19 cellular contexts compared by ENCODE assay signal in genomic region chrX:41026326-41027136, GRCh38. TPM values are rescaled to one million over a fixed set of nuclear protein-coding genes. Genes with fewer than 3 reads are reported as not detected.
DNase-seq lines count a peak whose midpoint lies in the region; ATAC-seq, FAIRE-seq and TF ChIP-seq lines count a peak whose summit lies in the region.
"Had no signal": no experiment of that assay in that cellular context is flagged by ENCODE, and none has a peak within 500 bp of the region (broad histone marks: within the 10 kb centered on the region; RNA-seq: fewer than 3 reads in every experiment).

No MANE protein-coding gene starts in this region.

- H2BK15ac ChIP-seq in H1 (ENCODE audit: low read length): no peak overlapping the region

- H3K14ac ChIP-seq in H1 (ENCODE audit: insufficient read length): no peak overlapping the region

- no peak overlapping the region for H3K4me3 ChIP-seq in liver (ENCODE audit: low read depth in 1 of 3, low read length in 3 of 3)
- H3K4me3 ChIP-seq in HepG2 (replicated peaks in 1 of 3; ENCODE audit: insufficient read depth in 1 of 3, low read depth in 2 of 3, low read length in 3 of 3): no peak overlapping the region
- peak overlapping the region in 2 of 4 experiments; percentile 28 to 47; a peak in 2 of 8 replicates for H3K4me3 ChIP-seq in H1 (ENCODE audit: extremely low read depth in 1 of 4, insufficient read depth in 2 of 4, low read depth in 3 of 4, low read length in 4 of 4)
- peak overlapping the region in 1 of 2 donors; percentile 26 for H3K4me3 ChIP-seq in mucosa of rectum (ENCODE audit: low read length in 2 of 2)
- no peak overlapping the region for H3K4me3 ChIP-seq in uterus
- H3K4me3 ChIP-seq in upper lobe of right lung: no peak overlapping the region
- no peak overlapping the region for H3K4me3 ChIP-seq in esophagus muscularis mucosa
- H3K4me3 ChIP-seq in dorsolateral prefrontal cortex: no peak overlapping the region
- H3K4me3 ChIP-seq: left ventricle myocardium inferior, PC-9 had no signal

- BruUV-seq in HepG2 (replicated peaks; lab: Mats Ljungman, UMichigan): no TSS peak

- peak overlapping the region; percentile 85; the same call in 1 of the 2 replicates for H2BK5ac ChIP-seq in H1 (ENCODE audit: low read depth, low read length)

- H3K9me3 ChIP-seq in liver (ENCODE audit: control insufficient read depth in 4 of 4, low read length in 3 of 4) (no peaks in the 10 kb centered on the region), HepG2 (ENCODE audit: low read length) (no peaks in the 10 kb centered on the region), H1 (ENCODE audit: insufficient read depth in 2 of 2, low read depth in 1 of 2, low read length in 1 of 2) (no peaks in the 10 kb centered on the region), mucosa of rectum (ENCODE audit: control insufficient read depth in 2 of 2, low read length in 2 of 2) (no peaks in the 10 kb centered on the region), uterus (no peaks in the 10 kb centered on the region), upper lobe of right lung (no peaks in the 10 kb centered on the region), esophagus muscularis mucosa (no peaks in the 10 kb centered on the region)
- H3K9me3 ChIP-seq: left ventricle myocardium inferior had no signal

- H3K4me1 ChIP-seq in liver (ENCODE audit: control insufficient read depth in 4 of 4, insufficient read depth in 4 of 4, low read length in 3 of 4) (peaks cover 0 to 8% (median 5%) of the 10 kb centered on the region in 4 donors), HepG2 (ENCODE audit: insufficient read depth, low read length) (peaks cover 63% of the 10 kb centered on the region), H1 (replicated peaks in 1 of 4; ENCODE audit: control insufficient read depth in 3 of 4, insufficient read depth in 4 of 4, low read length in 3 of 4) (peaks cover 0 to 13% (median 3%) of the 10 kb centered on the region in 4 experiments; a peak in 4 of 7 replicates), mucosa of rectum (ENCODE audit: control insufficient read depth in 2 of 2, insufficient read depth in 2 of 2, low read length in 2 of 2) (peaks cover 5 to 14% of the 10 kb centered on the region in 2 donors), uterus (no peaks in the 10 kb centered on the region), upper lobe of right lung (no peaks in the 10 kb centered on the region), esophagus muscularis mucosa (peaks cover 0 to 16% (median 12%) of the 10 kb centered on the region in 4 donors)
- H3K4me1 ChIP-seq: left ventricle myocardium inferior had no signal

- POLR2A ChIA-PET in HepG2 (lab: Yijun Ruan, JAX): interaction anchor here (1.6 kb wide), 1 partner anchor 25 kb away, joined by 5 read pairs; no protein-coding TSS in a partner anchor
- POLR2A ChIA-PET in H1 (lab: Charles Lee; ENCODE audit: partially characterized antibody): interaction anchor here (0.7 to 4.3 kb wide), 11 partner anchors 9 to 307 kb away, joined by 3 to 19 read pairs (median 3); partner anchors contain the start of genes DDX3X and USP9X

- TF ChIP-seq POLR2A in HepG2 (IDR thresholded peaks at IDR 0.05; ENCODE audit: insufficient read depth in 1 of 2, low read depth in 2 of 2, low read length in 2 of 2): no peak
- TF ChIP-seq POLR2A in H1 (IDR thresholded peaks at IDR 0.05; ENCODE audit: control extremely low read depth in 1 of 2, low read depth in 2 of 2, low read length in 2 of 2): no peak
- TF ChIP-seq POLR2A in uterus (IDR thresholded peaks at IDR 0.05): no peak
- no peak for TF ChIP-seq POLR2A in esophagus muscularis mucosa (IDR thresholded peaks at IDR 0.05; ENCODE audit: low read depth)

- H3K56ac ChIP-seq in H1 (replicated peaks; ENCODE audit: insufficient read length, low read depth, low read length): peak overlapping the region; percentile 46

- H3K4ac ChIP-seq in H1 (replicated peaks; ENCODE audit: insufficient read length, low read depth, low read length): no peak overlapping the region

- H3K36me3 ChIP-seq in liver (ENCODE audit: control insufficient read depth in 4 of 4, insufficient read depth in 3 of 4, low read depth in 1 of 4, low read length in 3 of 4): no peaks in the 10 kb centered on the region
- no peaks in the 10 kb centered on the region for H3K36me3 ChIP-seq in HepG2 (replicated peaks in 1 of 2; ENCODE audit: control insufficient read depth in 1 of 2, insufficient read depth in 2 of 2, low read length in 2 of 2)
- H3K36me3 ChIP-seq in H1 (ENCODE audit: control insufficient read depth in 2 of 4, insufficient read depth in 4 of 4, low read length in 3 of 4): no peaks in the 10 kb centered on the region; a peak in 1 of 8 replicates
- H3K36me3 ChIP-seq in mucosa of rectum (ENCODE audit: control insufficient read depth in 2 of 2, insufficient read depth in 2 of 2, low read length in 2 of 2): no peaks in the 10 kb centered on the region
- H3K36me3 ChIP-seq in uterus: no peaks in the 10 kb centered on the region
- H3K36me3 ChIP-seq in upper lobe of right lung: no peaks in the 10 kb centered on the region
- no peaks in the 10 kb centered on the region for H3K36me3 ChIP-seq in esophagus muscularis mucosa
- H3K36me3 ChIP-seq: left ventricle myocardium inferior had no signal

- FAIRE-seq in HepG2 (lab: Jason Lieb, UNC): no peak
- no peak for FAIRE-seq in H1 (lab: Jason Lieb, UNC)

- no peak overlapping the region; the same call in 1 of the 2 replicates for H3K18ac ChIP-seq in H1 (ENCODE audit: extremely low read depth, low read length)

- H3K23ac ChIP-seq in H1 (ENCODE audit: insufficient read length): no peak overlapping the region

- H3K4me2 ChIP-seq in HepG2 (ENCODE audit: low read depth, low read length) (no peak overlapping the region), H1 (ENCODE audit: insufficient read depth in 1 of 2, low read depth in 2 of 2, low read length in 2 of 2) (peak overlapping the region; percentile 38 to 64)
- H3K4me2 ChIP-seq: PC-9 had no signal

- TF ChIP-seq EP300 in HepG2 (IDR thresholded peaks at IDR 0.05; ENCODE audit: low read depth in 2 of 2, low read length in 2 of 2) (no peak), HepG2 (CRISPR knock-in tag; IDR thresholded peaks at IDR 0.05; ENCODE audit: borderline replicate concordance) (no peak), H1 (IDR thresholded peaks at IDR 0.05; ENCODE audit: borderline replicate concordance in 1 of 2, low read depth in 2 of 2, low read length in 2 of 2) (no peak), esophagus muscularis mucosa (IDR thresholded peaks at IDR 0.05) (no peak)

- no peaks in the 10 kb centered on the region for H3K79me2 ChIP-seq in HepG2 (ENCODE audit: insufficient read depth, low read length)
- H3K79me2 ChIP-seq in H1 (ENCODE audit: control insufficient read depth in 1 of 2, insufficient read depth in 2 of 2, low read length in 2 of 2): peaks cover 0 to 9% of the 10 kb centered on the region in 2 experiments; a peak in 2 of 4 replicates

- peak overlapping the region; percentile 32; the same call in 1 of the 2 replicates for H2BK20ac ChIP-seq in H1 (ENCODE audit: low read length)

- WGBS in liver: 53% methylated on average over 10 of the region's 10 CpGs
- 93% methylated on average over 10 of the region's 10 CpGs for whole genome bisulfite sequencing in HepG2 (ENCODE audit: low lambda C conversion rate)
- 1% methylated on average over 10 of the region's 10 CpGs; no CpG with 5 or more reads in 1 of the 2 experiments for WGBS in H1 (ENCODE audit: extremely low coverage in 1 of 2, insufficient coverage in 1 of 2, insufficient read length in 1 of 2, insufficient replicate concordance in 2 of 2, low coverage in 1 of 2, low lambda C conversion rate in 2 of 2, missing lambda C conversion rate in 1 of 2), 2 experiments
- WGBS in esophagus muscularis mucosa: 42% methylated on average over 10 of the region's 10 CpGs

- peak overlapping the region; percentile 74 for H4K91ac ChIP-seq in H1 (replicated peaks; ENCODE audit: insufficient read length, low read length)

- no peak overlapping the region for H4K8ac ChIP-seq in H1 (ENCODE audit: extremely low read depth, insufficient read depth, low read length)

- H2BK12ac ChIP-seq in H1 (ENCODE audit: low read depth, low read length): no peak overlapping the region

- H3K23me2 ChIP-seq in H1 (ENCODE audit: low read depth, low read length): no peaks in the 10 kb centered on the region

- DNase-seq in HepG2 (ENCODE audit: low spot score) (no peak), H1 (ENCODE audit: low read depth in 1 of 2, low spot score in 2 of 2) (no peak), uterus (no peak), upper lobe of right lung (no peak), esophagus muscularis mucosa (ENCODE audit: extremely low spot score) (no peak), dorsolateral prefrontal cortex (no peak)
- DNase-seq: activated CD4-positive, alpha-beta T cell treated with anti-CD3 and anti-CD28 coated beads, Interleukin-2, amount 10 ng/mL, durations not matched to agents 24 days and 14 days; activated CD8-positive, alpha-beta memory T cell treated with anti-CD3 and anti-CD28 coated beads, Interleukin-2, amount 50 U/mL, for 48 hours; activated naive CD4-positive, alpha-beta T cell treated with anti-CD3 and anti-CD28 coated beads, Interleukin-2, amount 10 ng/mL, durations not matched to agents 7 days and 5 days; CD8-positive, alpha-beta T cell; left ventricle myocardium inferior; naive thymus-derived CD8-positive, alpha-beta T cell; NCI-H1694; NCI-H524 treated with DMSO at 0.1 percent for 48 hours; retina; stimulated activated CD4-positive, alpha-beta T cell treated with anti-CD3 and anti-CD28 coated beads, Interleukin-1b, Interleukin-23, amount 100 ng/mL, for 48 hours had no signal

- TF ChIP-seq RAD21 in liver (IDR thresholded peaks at IDR 0.05) (no peak), HepG2 (CRISPR knock-in tag; IDR thresholded peaks at IDR 0.05) (no peak), H1 (IDR thresholded peaks at IDR 0.05 in 1 of 2, conservative IDR thresholded peaks at IDR 0.05 in 1 of 2; ENCODE audit: low read depth in 2 of 2, low read length in 2 of 2) (no peak)

- no peak for TF ChIP-seq CTCF in liver (IDR thresholded peaks at IDR 0.05; ENCODE audit: low read depth, low read length, missing input control)
- no peak for TF ChIP-seq CTCF in HepG2 (CRISPR knock-in tag; IDR thresholded peaks at IDR 0.05)
- TF ChIP-seq CTCF in H1 (IDR thresholded peaks at IDR 0.05; ENCODE audit: control extremely low read depth in 1 of 3, insufficient read depth in 1 of 3, low read depth in 1 of 3, low read length in 3 of 3): no peak
- TF ChIP-seq CTCF in uterus (IDR thresholded peaks at IDR 0.05): no peak
- no peak for TF ChIP-seq CTCF in upper lobe of right lung (IDR thresholded peaks at IDR 0.05)
- no peak for TF ChIP-seq CTCF in esophagus muscularis mucosa (IDR thresholded peaks at IDR 0.05)
- TF ChIP-seq CTCF in dorsolateral prefrontal cortex (IDR thresholded peaks at IDR 0.05 in 54 of 56, conservative IDR thresholded peaks at IDR 0.05 in 2 of 56; ENCODE audit: low read depth in 1 of 56, partially characterized antibody in 56 of 56): no peak

- peak overlapping the region; percentile 85 for H4K5ac ChIP-seq in H1 (ENCODE audit: insufficient read length, low read depth, low read length)

- no peak overlapping the region for H2AK5ac ChIP-seq in H1 (ENCODE audit: low read depth, low read length)

- intact Hi-C loops in HepG2 (cut with micrococcal nuclease; ENCODE audit: unreplicated experiment): no loop called here
- intact Hi-C loops in uterus (cut with DNase I; ENCODE audit: low total_unique reads): no loop called here
- intact Hi-C loops in upper lobe of right lung (cut with DNase I): no loop called here
- intact Hi-C loops in esophagus muscularis mucosa (cut with DNase I): no loop called here
- intact Hi-C loops in dorsolateral prefrontal cortex (cut with DNase I): no loop called here

- no peaks in the 10 kb centered on the region for H3K27me3 ChIP-seq in liver (ENCODE audit: control insufficient read depth in 4 of 4, insufficient read depth in 4 of 4, low read length in 3 of 4)
- H3K27me3 ChIP-seq in HepG2 (ENCODE audit: control insufficient read depth in 1 of 2, insufficient read depth in 2 of 2, low read length in 2 of 2): no peaks in the 10 kb centered on the region
- H3K27me3 ChIP-seq in H1 (replicated peaks in 1 of 4; ENCODE audit: control insufficient read depth in 3 of 4, extremely low read depth in 1 of 4, insufficient read depth in 3 of 4, low read length in 3 of 4): no peaks in the 10 kb centered on the region
- H3K27me3 ChIP-seq in mucosa of rectum (ENCODE audit: control insufficient read depth in 2 of 2, insufficient read depth in 2 of 2, low read length in 2 of 2): peaks cover 3 to 6% of the 10 kb centered on the region in 2 donors
- no peaks in the 10 kb centered on the region for H3K27me3 ChIP-seq in uterus
- H3K27me3 ChIP-seq in upper lobe of right lung: no peaks in the 10 kb centered on the region
- no peaks in the 10 kb centered on the region for H3K27me3 ChIP-seq in esophagus muscularis mucosa
- H3K27me3 ChIP-seq in dorsolateral prefrontal cortex: peaks cover 0 to 78% (median 31%) of the 10 kb centered on the region in 45 donors

- no peaks in the 10 kb centered on the region for H3K79me1 ChIP-seq in H1 (ENCODE audit: low read depth, low read length)

- ATAC-seq in HepG2 (no peak), upper lobe of right lung (no peak)
- ATAC-seq: CD8-positive, alpha-beta T cell; naive thymus-derived CD8-positive, alpha-beta T cell had no signal

- H2AFZ ChIP-seq in HepG2 (ENCODE audit: low read length): no peak overlapping the region
- H2AFZ ChIP-seq in H1 (ENCODE audit: low read length): no peak overlapping the region
- H2AFZ ChIP-seq: PC-9 had no signal

- H3K9ac ChIP-seq in liver (ENCODE audit: low read depth in 1 of 2, low read length in 2 of 2): peak overlapping the region in 1 of 2 donors; percentile 89
- no peak overlapping the region for H3K9ac ChIP-seq in HepG2 (ENCODE audit: insufficient read depth, low read depth, low read length)
- no peak overlapping the region for H3K9ac ChIP-seq in H1 (replicated peaks in 1 of 4; ENCODE audit: extremely low read depth in 1 of 4, low read depth in 3 of 4, low read length in 3 of 4)
- peak overlapping the region in 1 of 2 donors; percentile 8 for H3K9ac ChIP-seq in mucosa of rectum (ENCODE audit: low read depth in 1 of 2, low read length in 2 of 2)

- in situ Hi-C loops in HepG2 (cut with HindIII; ENCODE audit: extremely low pct_ligation_motif_present, low pct_unique_long_range_greater_than_20kb): no loop called here

- peak overlapping the region; percentile 49 to 84 for H3K27ac ChIP-seq in liver (ENCODE audit: low read depth in 1 of 2, low read length in 2 of 2)
- no peak overlapping the region for H3K27ac ChIP-seq in HepG2 (ENCODE audit: extremely low read length, insufficient read depth, low read length)
- peak overlapping the region; percentile 40; the same call in 1 of the 2 replicates for H3K27ac ChIP-seq in H1 (ENCODE audit: low read depth, low read length)
- H3K27ac ChIP-seq in mucosa of rectum (ENCODE audit: low read depth in 2 of 2, low read length in 2 of 2): peak overlapping the region; percentile 56 to 58
- H3K27ac ChIP-seq in uterus: peak overlapping the region; percentile 36 to 56
- H3K27ac ChIP-seq in upper lobe of right lung: no peak overlapping the region
- H3K27ac ChIP-seq in esophagus muscularis mucosa (replicated peaks in 1 of 4): no peak overlapping the region
- no peak overlapping the region for H3K27ac ChIP-seq in dorsolateral prefrontal cortex
- H3K27ac ChIP-seq: left ventricle myocardium inferior, PC-9 had no signal

- H2BK120ac ChIP-seq in H1 (replicated peaks; ENCODE audit: low read depth, low read length): peak overlapping the region; percentile 33

- CTCF ChIA-PET in HepG2 (lab: Yijun Ruan, JAX; ENCODE audit: low intra/inter-chr PET ratio, low total read pairs) (no interaction called here), H1 (lab: Charles Lee; ENCODE audit: partially characterized antibody) (interaction anchor here (0.5 to 1.2 kb wide), 2 partner anchors 59 to 233 kb away, joined by 3 read pairs; partner anchors contain the start of gene USP9X)

- H4K20me1 ChIP-seq in HepG2 (ENCODE audit: insufficient read depth, low read length) (no peaks in the 10 kb centered on the region), H1 (replicated peaks in 1 of 2; ENCODE audit: control insufficient read depth in 1 of 2, insufficient read depth in 2 of 2, low read length in 2 of 2) (no peaks in the 10 kb centered on the region)

RNA-seq across cellular contexts. Expression of gene USP9X, which starts 58.7 kb away (rescaled TPM):
- total RNA-seq in liver (100 to 1,000 TPM; 104 to 117 TPM), HepG2 (2016; rRNA removed; fragmentation: Illumina TruSeq; extraction: Trizol) (40.5 and 81.0 TPM in 2 replicates), uterus (100 to 1,000 TPM in 2 of 4 donors, 10 to 100 TPM in 2; 32.1 to 167 (median 78.7) TPM), upper lobe of right lung (71.5 TPM), esophagus muscularis mucosa (100 to 1,000 TPM in 3 of 4 donors, 10 to 100 TPM in 1; 97.3 to 142 (median 113) TPM), dorsolateral prefrontal cortex (100 to 1,000 TPM in 38 of 120 experiments, 10 to 100 TPM in 82; 72.1 to 120 (median 95.5) TPM)
- polyA plus RNA-seq in liver (10 to 100 TPM; 13.4 to 18.0 TPM), HepG2 (2011; rRNA removed) (20.7 and 22.2 TPM in 2 replicates), H1 (2011; rRNA removed) (58.2 and 79.2 TPM in 2 replicates)
- total RNA-seq in HepG2 (2016; cell fraction: cytosol; rRNA removed; fragmentation: Illumina TruSeq; extraction: Trizol; ENCODE audit: low read depth): 3.8 and 4.7 TPM in 2 replicates
- 39.4 and 75.2 TPM in 2 replicates for total RNA-seq in HepG2 (2016; cell fraction: insoluble cytoplasmic fraction; rRNA removed; fragmentation: Illumina TruSeq; extraction: Trizol)
- 12.7 TPM in 2 replicates for total RNA-seq in HepG2 (2016; cell fraction: membrane; rRNA removed; fragmentation: Illumina TruSeq; extraction: Trizol)
- total RNA-seq in HepG2 (2016; cell fraction: nucleus; rRNA removed; fragmentation: Illumina TruSeq; extraction: Trizol): 41.9 and 52.3 TPM in 2 replicates
- polyA plus RNA-seq in HepG2 (2011; cell fraction: cytosol; rRNA removed): 9.5 and 16.8 TPM in 2 replicates
- polyA plus RNA-seq in HepG2 (2011; cell fraction: nucleus; rRNA removed): 14.6 and 21.3 TPM in 2 replicates
- polyA plus RNA-seq in HepG2 (2012): 24.5 and 29.6 TPM in 2 replicates
- polyA plus RNA-seq in HepG2 (2016; cell fraction: cytosol; fragmentation: Illumina TruSeq; extraction: Trizol; ENCODE audit: low read depth): 0.76 and 1.8 TPM in 2 replicates
- 29.7 and 29.8 TPM in 2 replicates for polyA plus RNA-seq in HepG2 (2016; cell fraction: insoluble cytoplasmic fraction; fragmentation: Illumina TruSeq; extraction: Trizol; ENCODE audit: low read depth)
- polyA plus RNA-seq in HepG2 (2016; cell fraction: membrane; fragmentation: Illumina TruSeq; extraction: Trizol; ENCODE audit: low read depth): 2.9 and 3.9 TPM in 2 replicates
- 26.5 and 29.5 TPM in 2 replicates for polyA plus RNA-seq in HepG2 (2016; cell fraction: nucleus; fragmentation: Illumina TruSeq; extraction: Trizol; ENCODE audit: insufficient read depth, low read depth)
- 180 and 267 TPM in 2 replicates for polyA minus RNA-seq in HepG2 (2011; rRNA and poly(A)+ RNA removed; ENCODE audit: low replicate concordance)
- polyA minus RNA-seq in HepG2 (2011; cell fraction: cytosol; rRNA and poly(A)+ RNA removed): 62.3 and 83.0 TPM in 2 replicates
- 121 and 148 TPM in 2 replicates for polyA minus RNA-seq in HepG2 (2011; cell fraction: nucleus; rRNA and poly(A)+ RNA removed)
- 299 and 300 TPM in 2 replicates for total RNA-seq in H1 (2021; fragmentation: NEBNext Ultra II Directional; extraction: Animal tissue kit (Norgen Biotek cat#: 25700))
- 102 TPM for polyA plus RNA-seq in H1 (2011; cell fraction: cytosol; rRNA removed)
- 114 TPM for polyA plus RNA-seq in H1 (2011; cell fraction: nucleus; rRNA removed)
- 119 to 210 TPM (median 146 TPM) in 4 replicates for polyA plus RNA-seq in H1 (2012, experiment 1 of 2)
- 5.3 TPM for polyA plus RNA-seq in H1 (2012, experiment 2 of 2)
- 52.3 TPM for polyA plus RNA-seq in H1 (2013, experiment 1 of 2)
- polyA plus RNA-seq in H1 (2013, experiment 2 of 2): 45.5 TPM
- polyA minus RNA-seq in H1 (2011; rRNA and poly(A)+ RNA removed): 1,122 and 1,571 TPM in 2 replicates
- polyA minus RNA-seq in H1 (2011; cell fraction: cytosol; rRNA and poly(A)+ RNA removed): 404 TPM
- 796 TPM for polyA minus RNA-seq in H1 (2011; cell fraction: nucleus; rRNA and poly(A)+ RNA removed)

Comparison
In these comparisons a context has a peak if more than half of its experiments do, and no peak if none do; other contexts are left out.
1. H3K27ac ChIP-seq: peak in liver (2 of 2), H1 (single experiment), mucosa of rectum (2 of 2) and uterus (2 of 2); none in HepG2 (single experiment), upper lobe of right lung (single experiment), esophagus muscularis mucosa (0 of 4) and dorsolateral prefrontal cortex (0 of 59).